ENCODE assay signal across 8 cellular contexts in the genomic region with DNA sequence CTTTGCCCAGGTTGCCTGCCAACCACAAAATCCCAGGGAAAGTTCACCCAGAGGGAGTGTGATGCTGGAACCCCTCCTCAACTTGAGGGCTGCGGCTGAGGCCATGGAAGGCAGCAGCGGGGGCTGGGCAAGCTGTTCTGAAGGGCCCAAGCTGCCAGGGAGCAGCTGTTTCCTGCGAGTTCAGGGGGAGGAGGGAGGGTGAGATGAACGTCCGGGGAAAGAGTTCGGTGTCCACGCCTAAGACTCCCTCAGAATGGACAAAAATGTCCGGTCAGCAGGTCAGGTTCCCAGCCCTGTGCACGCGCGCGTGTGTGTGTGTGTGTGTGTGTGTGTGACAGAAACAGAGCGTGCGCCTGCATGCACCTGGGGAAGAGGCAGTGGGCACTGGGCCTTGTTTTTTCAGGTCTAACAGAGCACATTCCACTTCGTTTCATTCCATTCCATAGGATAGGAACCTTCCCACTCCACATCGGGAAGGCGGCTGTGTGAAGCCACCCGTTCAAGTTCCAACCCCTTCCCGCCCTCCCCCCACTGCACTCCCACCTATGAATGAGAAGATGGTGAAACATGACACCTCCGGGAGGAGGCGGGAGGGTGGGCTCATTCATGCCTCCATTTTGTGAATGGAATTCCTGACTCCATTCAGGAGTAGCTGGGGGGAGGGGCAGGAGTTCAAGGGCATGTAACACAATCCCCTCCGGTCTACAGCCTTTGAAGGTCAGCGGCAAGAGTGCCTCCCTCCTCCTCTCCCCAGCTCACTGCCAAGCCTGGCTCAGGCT. TPM values are rescaled to one million over a fixed set of nuclear protein-coding genes. Genes with fewer than 3 reads are reported as not detected.
DNase-seq lines count a peak whose midpoint lies in the region; ATAC-seq and TF ChIP-seq lines count a peak whose summit lies in the region.

No MANE protein-coding gene starts in this region.

- H3K4me3 Mint-ChIP-seq in activated CD4-positive, alpha-beta memory T cell treated with anti-CD3 and anti-CD28 coated beads for 36 hours = no peak overlapping the region
- H3K4me3 Mint-ChIP-seq in CD14-positive monocyte = no peak overlapping the region

- H3K9me3 Mint-ChIP-seq in activated CD4-positive, alpha-beta memory T cell treated with anti-CD3 and anti-CD28 coated beads for 36 hours = no peaks in the 10 kb centered on the region
- H3K9me3 Mint-ChIP-seq in CD14-positive monocyte = no peaks in the 10 kb centered on the region

- TF ChIP-seq CTCF in CD14-positive monocyte (IDR thresholded peaks at IDR 0.05) = no peak

- H3K4me1 Mint-ChIP-seq in activated CD4-positive, alpha-beta memory T cell treated with anti-CD3 and anti-CD28 coated beads for 36 hours (ENCODE audit: low read depth) = no peaks in the 10 kb centered on the region
- H3K4me1 Mint-ChIP-seq in CD14-positive monocyte = peaks cover 9% of the 10 kb centered on the region

- H3K27me3 Mint-ChIP-seq in activated CD4-positive, alpha-beta memory T cell treated with anti-CD3 and anti-CD28 coated beads for 36 hours = no peaks in the 10 kb centered on the region
- peaks cover 0 to 11% (median 1%) of the 10 kb centered on the region in 3 donors for H3K27me3 Mint-ChIP-seq in CD14-positive monocyte (ENCODE audit: low read depth in 3 of 3)

- no peaks in the 10 kb centered on the region for H3K36me3 Mint-ChIP-seq in activated CD4-positive, alpha-beta memory T cell treated with anti-CD3 and anti-CD28 coated beads for 36 hours
- H3K36me3 Mint-ChIP-seq in CD14-positive monocyte = peaks cover 26 to 35% of the 10 kb centered on the region in 2 donors

- POLR2A ChIA-PET in activated CD4-positive, alpha-beta memory T cell treated with anti-CD3 and anti-CD28 coated beads for 36 hours (lab: Charles Lee) = no interaction called here

- peak; percentile 55 for DNase-seq in HuH-7.5 (ENCODE audit: low spot score)
- DNase-seq in SW480 (ENCODE audit: low spot score) = peak; percentile 100
- DNase-seq in left cardiac atrium = peak; percentile 87
- peak; percentile 86 for DNase-seq in sciatic nerve (ENCODE audit: low spot score)
- no peak for DNase-seq in activated CD4-positive, alpha-beta memory T cell treated with anti-CD3 and anti-CD28 coated beads for 36 hours
- no peak for DNase-seq in CD14-positive monocyte (ENCODE audit: low spot score)

- no peak overlapping the region for H3K27ac Mint-ChIP-seq in activated CD4-positive, alpha-beta memory T cell treated with anti-CD3 and anti-CD28 coated beads for 36 hours
- H3K27ac Mint-ChIP-seq in CD14-positive monocyte = peak overlapping the region in 1 of 7 donors; percentile 32

- CTCF ChIA-PET in activated CD4-positive, alpha-beta memory T cell treated with anti-CD3 and anti-CD28 coated beads for 36 hours (lab: Charles Lee) = interaction anchor here (1.8 kb wide), 1 partner anchor 136 kb away, joined by 6 read pairs; no protein-coding TSS in a partner anchor

- ATAC-seq in left cardiac atrium (peak; percentile 80 to 87), sciatic nerve (peak; percentile 72), GM21786 (IDR thresholded peaks at IDR 0.05; ENCODE audit: unreplicated experiment) (no peak), HG03439 (IDR thresholded peaks at IDR 0.05; ENCODE audit: unreplicated experiment) (no peak)

- intact Hi-C loops in left cardiac atrium (cut with DNase I) (no loop called here), sciatic nerve (cut with DNase I) (no loop called here), CD14-positive monocyte (cut with micrococcal nuclease) (no loop called here)
- intact Hi-C loops in activated CD4-positive, alpha-beta memory T cell treated with anti-CD3 and anti-CD28 coated beads for 36 hours (cut with micrococcal nuclease) = no loop called here

RNA-seq across cellular contexts. Expression of gene ETV4, which starts 15.6 kb away (rescaled TPM):
- 1 to 10 TPM in 1 of 2 donors, under 1 TPM in 1; 0.91 to 7.0 TPM for total RNA-seq in left cardiac atrium
- 7.1 TPM for total RNA-seq in sciatic nerve
- total RNA-seq in activated CD4-positive, alpha-beta memory T cell treated with anti-CD3 and anti-CD28 coated beads for 36 hours = 1 to 10 TPM; 2.7 to 4.2 TPM
- not detected for polyA plus RNA-seq in CD14-positive monocyte

RNA-seq across cellular contexts. Expression of gene DHX8, which starts 46.7 kb away (rescaled TPM):
- 10 to 100 TPM; 27.1 to 35.2 TPM for total RNA-seq in left cardiac atrium
- total RNA-seq in sciatic nerve = 40.9 TPM
- total RNA-seq in activated CD4-positive, alpha-beta memory T cell treated with anti-CD3 and anti-CD28 coated beads for 36 hours = 10 to 100 TPM; 47.8 to 54.1 TPM
- polyA plus RNA-seq in CD14-positive monocyte = 10 to 100 TPM; 21.8 to 35.6 TPM

Comparison
In these comparisons a context has a peak if more than half of its experiments do, and no peak if none do; other contexts are left out.
1. DNase-seq: peak in HuH-7.5 (single experiment), SW480 (single experiment), left cardiac atrium (single experiment) and sciatic nerve (single experiment); none in activated CD4-positive, alpha-beta memory T cell treated with anti-CD3 and anti-CD28 coated beads for 36 hours (single experiment) and CD14-positive monocyte (single experiment).
2. ATAC-seq: peak in left cardiac atrium (2 of 2) and sciatic nerve (single experiment); none in GM21786 (single experiment) and HG03439 (single experiment).